Comparison of ENCODE assay signal across 19 cellular contexts in the genomic region with DNA sequence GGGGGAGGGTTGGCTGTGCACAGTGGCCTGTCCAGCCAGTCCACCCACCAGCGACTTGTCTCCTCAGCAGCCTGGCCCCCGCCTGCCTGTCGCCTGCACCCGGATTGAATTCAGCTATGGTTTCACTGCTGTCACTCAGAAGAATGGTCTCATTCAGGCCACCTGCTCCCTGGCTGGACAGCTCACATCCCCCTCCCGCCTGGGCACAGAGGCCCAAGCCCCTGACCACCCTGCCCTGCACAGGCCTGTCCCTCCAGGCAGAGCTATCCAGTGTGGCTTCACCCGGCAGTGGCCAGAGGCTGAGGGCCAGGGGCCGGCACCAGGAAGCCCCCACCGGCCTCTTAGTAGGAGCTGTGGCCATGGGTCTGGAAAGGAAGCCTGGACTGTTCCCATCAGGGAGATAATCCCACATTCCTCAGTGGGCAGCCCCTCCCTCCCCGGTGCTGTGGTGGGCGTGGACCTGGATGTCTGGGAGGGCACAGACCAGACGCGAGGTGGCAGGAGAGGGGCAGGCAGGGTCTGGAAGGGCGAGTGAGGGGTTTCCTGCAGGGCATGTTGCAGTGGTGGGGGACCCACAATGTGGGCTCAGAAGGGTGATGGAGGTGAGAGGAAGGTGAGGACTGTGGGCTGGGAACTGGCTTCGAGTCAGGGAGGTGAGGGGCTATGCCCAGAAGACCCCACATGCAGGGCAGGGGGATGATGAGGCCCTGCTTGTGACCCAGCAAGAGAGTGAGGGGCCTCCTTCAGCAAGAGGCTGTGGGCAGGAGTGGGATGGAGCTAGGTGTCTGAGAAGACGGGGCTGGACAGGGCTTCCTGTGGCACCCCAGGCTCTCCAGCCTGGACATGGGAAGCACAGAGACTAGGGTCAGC. TPM values are rescaled to one million over a fixed set of nuclear protein-coding genes. Genes with fewer than 3 reads are reported as not detected.
DNase-seq lines count a peak whose midpoint lies in the region; ATAC-seq lines count a peak whose summit lies in the region.
"Had no signal": no experiment of that assay in that cellular context is flagged by ENCODE, and none has a peak within 500 bp of the region (broad histone marks: within the 10 kb centered on the region; RNA-seq: fewer than 3 reads in every experiment).

No MANE protein-coding gene starts in this region.

- no peak overlapping the region for H3K27ac Mint-ChIP-seq in activated CD4-positive, alpha-beta T cell treated with anti-CD3 and anti-CD28 coated beads, Interleukin-2, amount 10 ng/mL, durations not matched to agents 7 days and 5 days
- H3K27ac Mint-ChIP-seq: activated naive CD4-positive, alpha-beta T cell treated with anti-CD3 and anti-CD28 coated beads, Interleukin-2, amount 50 U/mL, for 24 hours; natural killer cell had no signal

- no peak for ATAC-seq in HG03095 (IDR thresholded peaks at IDR 0.05; ENCODE audit: unreplicated experiment)
- ATAC-seq: natural killer cell, Panc1 had no signal

- peaks cover 2% of the 10 kb centered on the region for H3K4me1 Mint-ChIP-seq in activated CD4-positive, alpha-beta T cell treated with anti-CD3 and anti-CD28 coated beads, Interleukin-2, amount 10 ng/mL, durations not matched to agents 7 days and 5 days
- H3K4me1 Mint-ChIP-seq: activated naive CD4-positive, alpha-beta T cell treated with anti-CD3 and anti-CD28 coated beads, Interleukin-2, amount 50 U/mL, for 24 hours; natural killer cell had no signal

- POLR2A ChIA-PET in activated CD4-positive, alpha-beta T cell treated with anti-CD3 and anti-CD28 coated beads, Interleukin-2, amount 10 ng/mL, durations not matched to agents 7 days and 5 days (lab: Charles Lee): no interaction called here

- DNase-seq in ELF-1 (ENCODE audit: low read depth, low spot score) (peak; percentile 77), anterior cingulate cortex (lab: John Stamatoyannopoulos, UW) (peak in 43 of 58 donors; percentile 11 to 85 (median 52)), iPS-NIHi7 (ENCODE audit: extremely low spot score) (peak; percentile 45), pons (ENCODE audit: low spot score) (peak; percentile 91), NCI-H1417 (lab: John Stamatoyannopoulos, UW) (no peak)
- no peak for DNase-seq in stimulated activated naive CD4-positive, alpha-beta T cell treated with Interleukin-2 at 50 U/mL for 16 hours (lab: John Stamatoyannopoulos, UW)
- no peak for DNase-seq in activated CD4-positive, alpha-beta T cell treated with anti-CD3 and anti-CD28 coated beads, Interleukin-2, amount 10 ng/mL, durations not matched to agents 7 days and 5 days
- DNase-seq: activated CD4-positive, alpha-beta T cell treated with anti-CD3 and anti-CD28 coated beads, Interleukin-2, amount 50 U/mL, for 48 hours; activated T-cell treated with anti-CD3 and anti-CD28 coated beads, Interleukin-2, amount 50 U/mL, for 1 hour; brain microvascular endothelial cell; EL; esophagus squamous epithelium; Karpas-422; natural killer cell; NCI-H1092; sigmoid colon had no signal

- no peaks in the 10 kb centered on the region for H3K36me3 Mint-ChIP-seq in activated CD4-positive, alpha-beta T cell treated with anti-CD3 and anti-CD28 coated beads, Interleukin-2, amount 10 ng/mL, durations not matched to agents 7 days and 5 days (ENCODE audit: low read depth)
- H3K36me3 Mint-ChIP-seq: activated naive CD4-positive, alpha-beta T cell treated with anti-CD3 and anti-CD28 coated beads, Interleukin-2, amount 50 U/mL, for 24 hours; natural killer cell had no signal

- no peaks in the 10 kb centered on the region for H3K9me3 Mint-ChIP-seq in activated CD4-positive, alpha-beta T cell treated with anti-CD3 and anti-CD28 coated beads, Interleukin-2, amount 10 ng/mL, durations not matched to agents 7 days and 5 days
- H3K9me3 Mint-ChIP-seq: activated naive CD4-positive, alpha-beta T cell treated with anti-CD3 and anti-CD28 coated beads, Interleukin-2, amount 50 U/mL, for 24 hours; natural killer cell had no signal

- CTCF ChIA-PET in activated CD4-positive, alpha-beta T cell treated with anti-CD3 and anti-CD28 coated beads, Interleukin-2, amount 10 ng/mL, durations not matched to agents 7 days and 5 days (lab: Charles Lee): no interaction called here

- no peak overlapping the region for H3K4me3 Mint-ChIP-seq in activated CD4-positive, alpha-beta T cell treated with anti-CD3 and anti-CD28 coated beads, Interleukin-2, amount 10 ng/mL, durations not matched to agents 7 days and 5 days
- H3K4me3 Mint-ChIP-seq: activated naive CD4-positive, alpha-beta T cell treated with anti-CD3 and anti-CD28 coated beads, Interleukin-2, amount 50 U/mL, for 24 hours; natural killer cell had no signal

- H3K27me3 Mint-ChIP-seq in activated CD4-positive, alpha-beta T cell treated with anti-CD3 and anti-CD28 coated beads, Interleukin-2, amount 10 ng/mL, durations not matched to agents 7 days and 5 days: peaks cover 2% of the 10 kb centered on the region
- H3K27me3 Mint-ChIP-seq: activated naive CD4-positive, alpha-beta T cell treated with anti-CD3 and anti-CD28 coated beads, Interleukin-2, amount 50 U/mL, for 24 hours had no signal

RNA-seq across cellular contexts. Expression of gene WNT9A, which starts 30.4 kb away (rescaled TPM):
- total RNA-seq in activated CD4-positive, alpha-beta T cell treated with anti-CD3 and anti-CD28 coated beads, Interleukin-2, amount 10 ng/mL, durations not matched to agents 7 days and 5 days: under 1 TPM; 0.32 to 0.40 TPM
- total RNA-seq: natural killer cell had no signal

Comparison
In these comparisons a context has a peak if more than half of its experiments do, and no peak if none do; other contexts are left out.
1. DNase-seq: peak in ELF-1 (single experiment), anterior cingulate cortex (43 of 58), iPS-NIHi7 (single experiment) and pons (single experiment); none in NCI-H1417 (0 of 3), stimulated activated naive CD4-positive, alpha-beta T cell treated with Interleukin-2 at 50 U/mL for 16 hours (single experiment) and activated CD4-positive, alpha-beta T cell treated with anti-CD3 and anti-CD28 coated beads, Interleukin-2, amount 10 ng/mL, durations not matched to agents 7 days and 5 days (single experiment).